Comparison of ENCODE assay signal across 23 cellular contexts in the genomic region with DNA sequence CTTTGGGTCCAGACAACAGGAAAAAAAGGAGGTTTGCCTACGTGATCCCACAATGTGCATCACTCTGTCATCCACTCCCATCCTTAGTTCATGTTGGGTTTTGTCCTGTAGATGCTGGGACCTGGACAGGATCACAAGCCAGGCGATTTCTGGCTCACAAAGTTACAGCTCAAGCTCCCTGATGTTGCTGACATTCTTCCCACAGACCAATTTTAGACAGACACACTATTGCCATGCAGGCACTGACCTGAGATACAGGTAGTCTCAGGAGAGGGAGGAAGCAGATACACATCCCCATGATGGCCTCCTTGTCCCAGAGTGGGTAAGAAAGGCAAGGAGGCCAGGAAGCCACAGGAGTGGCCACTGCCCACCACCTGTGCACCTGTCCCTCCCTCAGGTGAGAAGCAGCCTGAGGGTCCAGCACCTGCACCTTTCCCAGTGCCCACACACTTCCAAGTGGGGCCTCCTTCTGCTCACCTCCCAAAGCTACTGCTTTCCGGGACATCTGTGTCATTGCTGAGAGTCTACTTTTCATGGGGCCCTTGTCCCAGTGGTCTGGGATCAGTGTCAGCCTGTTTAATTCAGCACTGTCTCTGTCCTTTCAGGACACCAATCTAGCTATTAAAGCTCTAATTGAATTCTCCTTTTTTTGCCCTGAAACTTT.
"Had no signal": no experiment of that assay in that cellular context is flagged by ENCODE, and none has a peak within 500 bp of the region (broad histone marks: within the 10 kb centered on the region; RNA-seq: fewer than 3 reads in every experiment).

No MANE protein-coding gene starts in this region.

- H3K4me1 Mint-ChIP-seq: activated CD4-positive, alpha-beta T cell treated with anti-CD3 and anti-CD28 coated beads, Interleukin-2, amount 10 ng/mL, durations not matched to agents 7 days and 5 days; activated naive CD8-positive, alpha-beta T cell treated with anti-CD3 and anti-CD28 coated beads, Interleukin-2, amount 10 ng/mL, durations not matched to agents 7 days and 5 days had no signal

- H3K27ac ChIP-seq: breast epithelium, colonic mucosa, Peyer's patch, RWPE1 had no signal

- H3K9me3 Mint-ChIP-seq: activated CD4-positive, alpha-beta memory T cell treated with anti-CD3 and anti-CD28 coated beads for 36 hours; activated CD4-positive, alpha-beta T cell treated with anti-CD3 and anti-CD28 coated beads, Interleukin-2, amount 10 ng/mL, durations not matched to agents 7 days and 5 days; activated naive CD8-positive, alpha-beta T cell treated with anti-CD3 and anti-CD28 coated beads, Interleukin-2, amount 10 ng/mL, durations not matched to agents 7 days and 5 days; T-cell had no signal

- ATAC-seq: T-cell had no signal

- H3K9me3 ChIP-seq: breast epithelium, colonic mucosa, Peyer's patch had no signal

- H3K36me3 Mint-ChIP-seq: activated CD4-positive, alpha-beta memory T cell treated with anti-CD3 and anti-CD28 coated beads for 36 hours; activated naive CD8-positive, alpha-beta T cell treated with anti-CD3 and anti-CD28 coated beads, Interleukin-2, amount 10 ng/mL, durations not matched to agents 7 days and 5 days; T-cell had no signal

- H3K27ac Mint-ChIP-seq: activated CD4-positive, alpha-beta memory T cell treated with anti-CD3 and anti-CD28 coated beads for 36 hours; activated CD4-positive, alpha-beta T cell treated with anti-CD3 and anti-CD28 coated beads, Interleukin-2, amount 10 ng/mL, durations not matched to agents 7 days and 5 days; activated naive CD8-positive, alpha-beta T cell treated with anti-CD3 and anti-CD28 coated beads, Interleukin-2, amount 10 ng/mL, durations not matched to agents 7 days and 5 days; T-cell had no signal

- H3K4me3 ChIP-seq: breast epithelium, colonic mucosa, Peyer's patch had no signal

- H3K27me3 ChIP-seq: breast epithelium, colonic mucosa, Peyer's patch had no signal

- H3K4me3 Mint-ChIP-seq: activated CD4-positive, alpha-beta memory T cell treated with anti-CD3 and anti-CD28 coated beads for 36 hours; activated CD4-positive, alpha-beta T cell treated with anti-CD3 and anti-CD28 coated beads, Interleukin-2, amount 10 ng/mL, durations not matched to agents 7 days and 5 days; activated naive CD8-positive, alpha-beta T cell treated with anti-CD3 and anti-CD28 coated beads, Interleukin-2, amount 10 ng/mL, durations not matched to agents 7 days and 5 days; T-cell had no signal

- DNase-seq: activated CD4-positive, alpha-beta memory T cell treated with anti-CD3 and anti-CD28 coated beads for 36 hours; activated CD4-positive, alpha-beta T cell treated with anti-CD3 and anti-CD28 coated beads, Interleukin-2, amount 10 ng/mL, durations not matched to agents 7 days and 5 days; activated CD4-positive, CD25-positive, alpha-beta regulatory T cell; activated CD8-positive, alpha-beta memory T cell treated with anti-CD3 and anti-CD28 coated beads, Interleukin-2, amount 50 U/mL, for 48 hours; activated naive CD4-positive, alpha-beta T cell treated with anti-CD3 and anti-CD28 coated beads, Interleukin-2, amount 50 U/mL, for 16 hours; activated naive CD8-positive, alpha-beta T cell treated with anti-CD3 and anti-CD28 coated beads, Interleukin-2, amount 10 ng/mL, durations not matched to agents 7 days and 5 days; activated T-cell treated with anti-CD3 and anti-CD28 coated beads, Interleukin-2, amount 50 U/mL, for 1 hour; aorta; caudate nucleus; colonic mucosa; NCI-H146; NCI-H1930; NCI-H2171; NCI-H226; NCI-H526; NCI-H82; Peyer's patch; SHP77; T-cell; T-helper 2 cell; T1000 had no signal

- H3K36me3 ChIP-seq: breast epithelium, colonic mucosa, Peyer's patch had no signal
